1 cellular context compared by ENCODE assay signal in the genomic region with DNA sequence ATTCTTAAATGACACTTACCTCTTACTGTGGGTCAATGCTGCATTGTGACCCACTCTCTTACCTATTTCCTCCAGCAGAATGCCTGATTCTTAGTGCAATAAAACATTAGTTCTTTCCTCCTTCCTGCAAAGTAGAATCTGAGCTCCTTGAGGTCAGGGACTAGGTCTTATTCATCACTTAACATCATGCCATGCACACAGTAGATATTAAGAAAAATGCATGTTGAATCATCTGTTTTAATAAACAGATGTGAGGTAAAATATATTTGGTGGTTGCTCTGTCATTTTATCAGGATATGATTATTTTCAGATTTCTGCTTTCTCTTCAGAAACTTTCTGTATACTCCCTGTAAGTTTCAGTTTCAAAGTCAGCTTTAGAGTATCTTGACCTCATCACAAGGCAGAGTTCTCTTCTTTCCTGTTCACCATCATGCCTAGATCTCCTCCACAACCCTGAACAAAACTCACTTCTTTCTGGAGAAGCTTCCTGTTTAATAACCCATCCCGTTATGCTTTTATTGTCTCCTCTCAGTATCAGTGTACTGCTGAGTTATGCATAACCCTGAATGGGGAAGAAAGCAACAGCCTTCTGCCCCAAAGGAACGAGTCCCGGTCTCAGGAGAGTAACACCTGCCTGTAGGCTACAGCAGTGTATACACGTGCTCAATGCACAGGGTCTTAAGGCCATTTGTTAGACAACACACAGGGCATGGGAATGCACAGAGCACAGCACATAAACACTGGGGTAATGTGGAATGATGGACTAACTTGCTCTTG.
A peak's percentile ranks its signal among the peaks of the same experiment; 100 is the strongest.
TF ChIP-seq lines count a peak whose summit lies in the region.

No MANE protein-coding gene starts in this region.

TF ChIP-seq in HepG2, 621 proteins besides CTCF, POLR2A, EP300 and RAD21 (continued from another document and continues in another):
- TF ChIP-seq, protein P1, sequence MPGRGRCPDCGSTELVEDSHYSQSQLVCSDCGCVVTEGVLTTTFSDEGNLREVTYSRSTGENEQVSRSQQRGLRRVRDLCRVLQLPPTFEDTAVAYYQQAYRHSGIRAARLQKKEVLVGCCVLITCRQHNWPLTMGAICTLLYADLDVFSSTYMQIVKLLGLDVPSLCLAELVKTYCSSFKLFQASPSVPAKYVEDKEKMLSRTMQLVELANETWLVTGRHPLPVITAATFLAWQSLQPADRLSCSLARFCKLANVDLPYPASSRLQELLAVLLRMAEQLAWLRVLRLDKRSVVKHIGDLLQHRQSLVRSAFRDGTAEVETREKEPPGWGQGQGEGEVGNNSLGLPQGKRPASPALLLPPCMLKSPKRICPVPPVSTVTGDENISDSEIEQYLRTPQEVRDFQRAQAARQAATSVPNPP (CRISPR knock-in tag; IDR thresholded peaks at IDR 0.05): no peak
- TF ChIP-seq USF2 (IDR thresholded peaks at IDR 0.05; ENCODE audit: low read depth, low read length) (no peak), USF2 (CRISPR knock-in tag; IDR thresholded peaks at IDR 0.05; ENCODE audit: borderline replicate concordance) (no peak), MEIS2 (CRISPR knock-in tag; IDR thresholded peaks at IDR 0.05) (no peak), SMYD3 (CRISPR knock-in tag; IDR thresholded peaks at IDR 0.05) (no peak; the same call in 1 of the 2 replicates), ZNF33B (CRISPR knock-in tag; IDR thresholded peaks at IDR 0.05) (peak; percentile 75; the same call in 1 of the 2 replicates), STAT5B (CRISPR knock-in tag; IDR thresholded peaks at IDR 0.05) (no peak), ZIK1 (CRISPR knock-in tag; IDR thresholded peaks at IDR 0.05; ENCODE audit: borderline replicate concordance, low read depth) (no peak), GATAD1 (CRISPR knock-in tag; IDR thresholded peaks at IDR 0.05) (peak; percentile 66), MZF1 (CRISPR knock-in tag; IDR thresholded peaks at IDR 0.05; ENCODE audit: borderline replicate concordance) (no peak), ZMAT3 (CRISPR knock-in tag; conservative IDR thresholded peaks at IDR 0.05) (no peak), ZNF747 (CRISPR knock-in tag; IDR thresholded peaks at IDR 0.05; ENCODE audit: borderline replicate concordance) (no peak), SAP130 (CRISPR knock-in tag; IDR thresholded peaks at IDR 0.05; ENCODE audit: low read depth) (peak; percentile 83), TBP (CRISPR knock-in tag; IDR thresholded peaks at IDR 0.05) (no peak), KMT2B (CRISPR knock-in tag; IDR thresholded peaks at IDR 0.05) (no peak), EZH2 (conservative IDR thresholded peaks at IDR 0.05; ENCODE audit: low read depth, low read length) (no peak), ZSCAN22 (CRISPR knock-in tag; IDR thresholded peaks at IDR 0.05) (no peak), SOX6 (IDR thresholded peaks at IDR 0.05) (no peak), SOX6 (CRISPR knock-in tag; IDR thresholded peaks at IDR 0.05) (peak; percentile 42), MED1 (CRISPR knock-in tag; IDR thresholded peaks at IDR 0.05) (peak; percentile 76; the same call in 1 of the 2 replicates), THAP11 (CRISPR knock-in tag; IDR thresholded peaks at IDR 0.05) (no peak), TARDBP (CRISPR knock-in tag; IDR thresholded peaks at IDR 0.05) (peak; percentile 64; the same call in 1 of the 2 replicates), ZBTB2 (CRISPR knock-in tag; IDR thresholded peaks at IDR 0.05; ENCODE audit: low read depth) (no peak), ZNF17 (CRISPR knock-in tag; IDR thresholded peaks at IDR 0.05) (no peak), AHDC1 (CRISPR knock-in tag; IDR thresholded peaks at IDR 0.05; ENCODE audit: borderline replicate concordance) (peak; percentile 13; the same call in 1 of the 2 replicates), MTA1 (CRISPR knock-in tag; IDR thresholded peaks at IDR 0.05; ENCODE audit: borderline replicate concordance) (no peak), KDM5B (CRISPR knock-in tag; IDR thresholded peaks at IDR 0.05; ENCODE audit: borderline replicate concordance) (no peak), SMAD9 (CRISPR knock-in tag; IDR thresholded peaks at IDR 0.05) (no peak), ZNF234 (CRISPR knock-in tag; conservative IDR thresholded peaks at IDR 0.05) (no peak), REPIN1 (CRISPR knock-in tag; IDR thresholded peaks at IDR 0.05; ENCODE audit: borderline replicate concordance, low read depth) (no peak), ZNF839 (CRISPR knock-in tag; IDR thresholded peaks at IDR 0.05; ENCODE audit: borderline replicate concordance) (no peak), NFE2L1 (CRISPR knock-in tag; IDR thresholded peaks at IDR 0.05; ENCODE audit: borderline replicate concordance) (no peak), ZBTB33 (CRISPR knock-in tag; IDR thresholded peaks at IDR 0.05) (no peak), ATF7-NPFF (CRISPR knock-in tag; IDR thresholded peaks at IDR 0.05; ENCODE audit: low read depth) (no peak), ZNF12 (CRISPR knock-in tag; IDR thresholded peaks at IDR 0.05) (no peak), HCFC1 (IDR thresholded peaks at IDR 0.05; ENCODE audit: low read depth, low read length) (no peak)
- TF ChIP-seq, protein P2, sequence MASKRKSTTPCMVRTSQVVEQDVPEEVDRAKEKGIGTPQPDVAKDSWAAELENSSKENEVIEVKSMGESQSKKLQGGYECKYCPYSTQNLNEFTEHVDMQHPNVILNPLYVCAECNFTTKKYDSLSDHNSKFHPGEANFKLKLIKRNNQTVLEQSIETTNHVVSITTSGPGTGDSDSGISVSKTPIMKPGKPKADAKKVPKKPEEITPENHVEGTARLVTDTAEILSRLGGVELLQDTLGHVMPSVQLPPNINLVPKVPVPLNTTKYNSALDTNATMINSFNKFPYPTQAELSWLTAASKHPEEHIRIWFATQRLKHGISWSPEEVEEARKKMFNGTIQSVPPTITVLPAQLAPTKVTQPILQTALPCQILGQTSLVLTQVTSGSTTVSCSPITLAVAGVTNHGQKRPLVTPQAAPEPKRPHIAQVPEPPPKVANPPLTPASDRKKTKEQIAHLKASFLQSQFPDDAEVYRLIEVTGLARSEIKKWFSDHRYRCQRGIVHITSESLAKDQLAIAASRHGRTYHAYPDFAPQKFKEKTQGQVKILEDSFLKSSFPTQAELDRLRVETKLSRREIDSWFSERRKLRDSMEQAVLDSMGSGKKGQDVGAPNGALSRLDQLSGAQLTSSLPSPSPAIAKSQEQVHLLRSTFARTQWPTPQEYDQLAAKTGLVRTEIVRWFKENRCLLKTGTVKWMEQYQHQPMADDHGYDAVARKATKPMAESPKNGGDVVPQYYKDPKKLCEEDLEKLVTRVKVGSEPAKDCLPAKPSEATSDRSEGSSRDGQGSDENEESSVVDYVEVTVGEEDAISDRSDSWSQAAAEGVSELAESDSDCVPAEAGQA (IDR thresholded peaks at IDR 0.05; ENCODE audit: low read depth): no peak
- TF ChIP-seq, protein P2 (CRISPR knock-in tag; IDR thresholded peaks at IDR 0.05; ENCODE audit: borderline replicate concordance): no peak
- TF ChIP-seq, protein P3, sequence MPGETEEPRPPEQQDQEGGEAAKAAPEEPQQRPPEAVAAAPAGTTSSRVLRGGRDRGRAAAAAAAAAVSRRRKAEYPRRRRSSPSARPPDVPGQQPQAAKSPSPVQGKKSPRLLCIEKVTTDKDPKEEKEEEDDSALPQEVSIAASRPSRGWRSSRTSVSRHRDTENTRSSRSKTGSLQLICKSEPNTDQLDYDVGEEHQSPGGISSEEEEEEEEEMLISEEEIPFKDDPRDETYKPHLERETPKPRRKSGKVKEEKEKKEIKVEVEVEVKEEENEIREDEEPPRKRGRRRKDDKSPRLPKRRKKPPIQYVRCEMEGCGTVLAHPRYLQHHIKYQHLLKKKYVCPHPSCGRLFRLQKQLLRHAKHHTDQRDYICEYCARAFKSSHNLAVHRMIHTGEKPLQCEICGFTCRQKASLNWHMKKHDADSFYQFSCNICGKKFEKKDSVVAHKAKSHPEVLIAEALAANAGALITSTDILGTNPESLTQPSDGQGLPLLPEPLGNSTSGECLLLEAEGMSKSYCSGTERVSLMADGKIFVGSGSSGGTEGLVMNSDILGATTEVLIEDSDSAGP (CRISPR knock-in tag; IDR thresholded peaks at IDR 0.05; ENCODE audit: borderline replicate concordance): no peak
